In genomic region chr6:88376197-88376596, GRCh38 we compare ENCODE assay signal across 15 cellular contexts.
"Had no signal": no experiment of that assay in that cellular context is flagged by ENCODE, and none has a peak within 500 bp of the region (broad histone marks: within the 10 kb centered on the region; RNA-seq: fewer than 3 reads in every experiment).

No MANE protein-coding gene starts in this region.

- H3K27me3 ChIP-seq: hepatocyte had no signal

- H3K4me3 ChIP-seq: hepatocyte had no signal

- H3K4me1 Mint-ChIP-seq: activated naive CD8-positive, alpha-beta T cell treated with anti-CD3 and anti-CD28 coated beads, Interleukin-2, amount 10 ng/mL, durations not matched to agents 7 days and 5 days; central memory CD8-positive, alpha-beta T cell; stimulated activated effector memory CD8-positive, alpha-beta T cell treated with anti-CD3 and anti-CD28 coated beads, Interleukin-12 subunit alpha, Interleukin-12 subunit beta, amount 100 ng/mL, for 72 hours had no signal

- H3K27ac ChIP-seq: hepatocyte, parathyroid adenoma had no signal

- H3K79me2 ChIP-seq: hepatocyte, parathyroid adenoma had no signal

- H3K4me3 Mint-ChIP-seq: activated CD4-positive, alpha-beta memory T cell treated with anti-CD3 and anti-CD28 coated beads for 36 hours; activated naive CD8-positive, alpha-beta T cell treated with anti-CD3 and anti-CD28 coated beads, Interleukin-2, amount 10 ng/mL, durations not matched to agents 7 days and 5 days; activated T-cell treated with anti-CD3 and anti-CD28 coated beads, Interleukin-2, amount 50 U/mL, for 72 hours; central memory CD8-positive, alpha-beta T cell; naive B cell; stimulated activated effector memory CD8-positive, alpha-beta T cell treated with anti-CD3 and anti-CD28 coated beads, Interleukin-12 subunit alpha, Interleukin-12 subunit beta, amount 100 ng/mL, for 72 hours; type B pancreatic cell had no signal

- H3K4me1 ChIP-seq: parathyroid adenoma had no signal

- H3K9me3 Mint-ChIP-seq: activated CD4-positive, alpha-beta memory T cell treated with anti-CD3 and anti-CD28 coated beads for 36 hours; activated naive CD8-positive, alpha-beta T cell treated with anti-CD3 and anti-CD28 coated beads, Interleukin-2, amount 10 ng/mL, durations not matched to agents 7 days and 5 days; activated T-cell treated with anti-CD3 and anti-CD28 coated beads, Interleukin-2, amount 50 U/mL, for 72 hours; central memory CD8-positive, alpha-beta T cell; naive B cell; stimulated activated effector memory CD8-positive, alpha-beta T cell treated with anti-CD3 and anti-CD28 coated beads, Interleukin-12 subunit alpha, Interleukin-12 subunit beta, amount 100 ng/mL, for 72 hours; type B pancreatic cell had no signal

- H3K27ac Mint-ChIP-seq: activated CD4-positive, alpha-beta memory T cell treated with anti-CD3 and anti-CD28 coated beads for 36 hours; activated naive CD8-positive, alpha-beta T cell treated with anti-CD3 and anti-CD28 coated beads, Interleukin-2, amount 10 ng/mL, durations not matched to agents 7 days and 5 days; activated T-cell treated with anti-CD3 and anti-CD28 coated beads, Interleukin-2, amount 50 U/mL, for 72 hours; naive B cell; stimulated activated effector memory CD8-positive, alpha-beta T cell treated with anti-CD3 and anti-CD28 coated beads, Interleukin-12 subunit alpha, Interleukin-12 subunit beta, amount 100 ng/mL, for 72 hours; type B pancreatic cell had no signal

- H3K36me3 Mint-ChIP-seq: activated CD4-positive, alpha-beta memory T cell treated with anti-CD3 and anti-CD28 coated beads for 36 hours; activated naive CD8-positive, alpha-beta T cell treated with anti-CD3 and anti-CD28 coated beads, Interleukin-2, amount 10 ng/mL, durations not matched to agents 7 days and 5 days; naive B cell; stimulated activated effector memory CD8-positive, alpha-beta T cell treated with anti-CD3 and anti-CD28 coated beads, Interleukin-12 subunit alpha, Interleukin-12 subunit beta, amount 100 ng/mL, for 72 hours; type B pancreatic cell had no signal

- H2AFZ ChIP-seq: hepatocyte, parathyroid adenoma had no signal

- ATAC-seq: activated T-cell treated with anti-CD3 and anti-CD28 coated beads, Interleukin-2, amount 50 U/mL, for 72 hours; left ventricle myocardium superior; stimulated activated effector memory CD8-positive, alpha-beta T cell treated with anti-CD3 and anti-CD28 coated beads, Interleukin-12 subunit alpha, Interleukin-12 subunit beta, amount 100 ng/mL, for 72 hours had no signal

- DNase-seq: activated CD4-positive, alpha-beta memory T cell treated with anti-CD3 and anti-CD28 coated beads for 36 hours; activated naive CD8-positive, alpha-beta T cell treated with anti-CD3 and anti-CD28 coated beads, Interleukin-2, amount 10 ng/mL, durations not matched to agents 7 days and 5 days; activated T-cell treated with anti-CD3 and anti-CD28 coated beads, Interleukin-2, amount 50 U/mL, for 72 hours; effector memory CD4-positive, alpha-beta T cell; left ventricle myocardium superior; midbrain; naive B cell; retina; small intestine; T-helper 9 cell had no signal
